ENCODE assay signal across 9 cellular contexts in genomic region chr21:31173881-31174555, GRCh38.
DNase-seq lines count a peak whose midpoint lies in the region; ATAC-seq and TF ChIP-seq lines count a peak whose summit lies in the region.
"Had no signal": no experiment of that assay in that cellular context is flagged by ENCODE, and none has a peak within 500 bp of the region (broad histone marks: within the 10 kb centered on the region; RNA-seq: fewer than 3 reads in every experiment).

No MANE protein-coding gene starts in this region.

- H3K4me1 Mint-ChIP-seq in activated CD8-positive, alpha-beta T cell treated with anti-CD3 and anti-CD28 coated beads for 36 hours (ENCODE audit: low read depth), result peaks cover 52% of the 10 kb centered on the region
- peaks cover 24% of the 10 kb centered on the region for H3K4me1 Mint-ChIP-seq in activated CD8-positive, alpha-beta T cell treated with anti-CD3 and anti-CD28 coated beads, Interleukin-2, amount 10 ng/mL, durations not matched to agents 7 days and 5 days (ENCODE audit: low read depth)

- H3K27ac ChIP-seq in cingulate gyrus (ENCODE audit: low read depth, low read length), result peak overlapping the region; percentile 34
- H3K27ac ChIP-seq in upper lobe of right lung, result peak overlapping the region; percentile 2
- H3K27ac ChIP-seq: epithelial cell of prostate had no signal

- H3K4me3 ChIP-seq in mucosa of stomach (ENCODE audit: low read length) (no peak overlapping the region), upper lobe of right lung (no peak overlapping the region)

- CTCF ChIA-PET in activated CD8-positive, alpha-beta T cell treated with anti-CD3 and anti-CD28 coated beads for 36 hours (lab: Charles Lee), result interaction anchor here (0.8 to 2.6 kb wide), 5 partner anchors 11 to 407 kb away, joined by 3 to 11 read pairs (median 5); no protein-coding TSS in a partner anchor
- CTCF ChIA-PET in activated CD8-positive, alpha-beta T cell treated with anti-CD3 and anti-CD28 coated beads, Interleukin-2, amount 10 ng/mL, durations not matched to agents 7 days and 5 days (lab: Charles Lee), result interaction anchor here (0.8 to 3.4 kb wide), 7 partner anchors 12 to 75 kb away, joined by 3 to 14 read pairs (median 3); no protein-coding TSS in a partner anchor

- H3K4me1 ChIP-seq in mucosa of stomach (ENCODE audit: control insufficient read depth, insufficient read depth, low read length) (peaks cover 7% of the 10 kb centered on the region), upper lobe of right lung (peaks cover 30% of the 10 kb centered on the region)

- POLR2A ChIA-PET in activated CD8-positive, alpha-beta T cell treated with anti-CD3 and anti-CD28 coated beads for 36 hours (lab: Charles Lee), result interaction anchor here (1.0 to 4.6 kb wide), 3 partner anchors 8 to 13 kb away, joined by 3 to 19 read pairs (median 4); no protein-coding TSS in a partner anchor
- POLR2A ChIA-PET in activated CD8-positive, alpha-beta T cell treated with anti-CD3 and anti-CD28 coated beads, Interleukin-2, amount 10 ng/mL, durations not matched to agents 7 days and 5 days (lab: Charles Lee), result interaction anchor here (0.6 kb wide), 1 partner anchor 131 kb away, joined by 3 read pairs; no protein-coding TSS in a partner anchor

- no peaks in the 10 kb centered on the region for H3K27me3 Mint-ChIP-seq in activated CD8-positive, alpha-beta T cell treated with anti-CD3 and anti-CD28 coated beads for 36 hours
- H3K27me3 Mint-ChIP-seq in activated CD8-positive, alpha-beta T cell treated with anti-CD3 and anti-CD28 coated beads, Interleukin-2, amount 10 ng/mL, durations not matched to agents 7 days and 5 days (ENCODE audit: low read depth), result no peaks in the 10 kb centered on the region

- no peaks in the 10 kb centered on the region for H3K27me3 ChIP-seq in mucosa of stomach (ENCODE audit: control insufficient read depth, insufficient read depth, low read length)
- no peaks in the 10 kb centered on the region for H3K27me3 ChIP-seq in upper lobe of right lung

- peak overlapping the region; percentile 54 for H3K27ac Mint-ChIP-seq in activated CD8-positive, alpha-beta T cell treated with anti-CD3 and anti-CD28 coated beads for 36 hours
- H3K27ac Mint-ChIP-seq in activated CD8-positive, alpha-beta T cell treated with anti-CD3 and anti-CD28 coated beads, Interleukin-2, amount 10 ng/mL, durations not matched to agents 7 days and 5 days, result no peak overlapping the region

- ATAC-seq in activated CD8-positive, alpha-beta T cell treated with anti-CD3 and anti-CD28 coated beads for 36 hours, result peak; percentile 28
- no peak for ATAC-seq in activated CD8-positive, alpha-beta T cell treated with anti-CD3 and anti-CD28 coated beads, Interleukin-2, amount 10 ng/mL, durations not matched to agents 7 days and 5 days
- ATAC-seq in upper lobe of right lung, result peak; percentile 82
- ATAC-seq in HG03280 (IDR thresholded peaks at IDR 0.05; ENCODE audit: unreplicated experiment), result no peak
- no peak for ATAC-seq in GM19463 (IDR thresholded peaks at IDR 0.05; ENCODE audit: unreplicated experiment)

- TF ChIP-seq CTCF in activated CD8-positive, alpha-beta T cell treated with anti-CD3 and anti-CD28 coated beads for 36 hours (IDR thresholded peaks at IDR 0.05), result no peak
- TF ChIP-seq CTCF in upper lobe of right lung (IDR thresholded peaks at IDR 0.05), result no peak

- H3K36me3 ChIP-seq in mucosa of stomach (ENCODE audit: control insufficient read depth, insufficient read depth, low read length) (no peaks in the 10 kb centered on the region), upper lobe of right lung (no peaks in the 10 kb centered on the region)

- no peak overlapping the region for H3K4me3 Mint-ChIP-seq in activated CD8-positive, alpha-beta T cell treated with anti-CD3 and anti-CD28 coated beads for 36 hours
- H3K4me3 Mint-ChIP-seq in activated CD8-positive, alpha-beta T cell treated with anti-CD3 and anti-CD28 coated beads, Interleukin-2, amount 10 ng/mL, durations not matched to agents 7 days and 5 days, result no peak overlapping the region

- peak overlapping the region; percentile 15 for H3K9ac ChIP-seq in mucosa of stomach (ENCODE audit: low read length)

- intact Hi-C loops in activated CD8-positive, alpha-beta T cell treated with anti-CD3 and anti-CD28 coated beads for 36 hours (cut with micrococcal nuclease), result no loop called here
- intact Hi-C loops in upper lobe of right lung (cut with DNase I), result no loop called here

- DNase-seq in activated CD8-positive, alpha-beta T cell treated with anti-CD3 and anti-CD28 coated beads for 36 hours, result no peak
- no peak for DNase-seq in activated CD8-positive, alpha-beta T cell treated with anti-CD3 and anti-CD28 coated beads, Interleukin-2, amount 10 ng/mL, durations not matched to agents 7 days and 5 days
- no peak for DNase-seq in upper lobe of right lung
- no peak for DNase-seq in amniotic stem cell (lab: John Stamatoyannopoulos, UW)

- peaks cover 19% of the 10 kb centered on the region for H3K36me3 Mint-ChIP-seq in activated CD8-positive, alpha-beta T cell treated with anti-CD3 and anti-CD28 coated beads for 36 hours (ENCODE audit: low read depth)
- peaks cover 9% of the 10 kb centered on the region for H3K36me3 Mint-ChIP-seq in activated CD8-positive, alpha-beta T cell treated with anti-CD3 and anti-CD28 coated beads, Interleukin-2, amount 10 ng/mL, durations not matched to agents 7 days and 5 days (ENCODE audit: low read depth)

- no peaks in the 10 kb centered on the region for H3K9me3 ChIP-seq in mucosa of stomach (ENCODE audit: control insufficient read depth, low read length)
- no peaks in the 10 kb centered on the region for H3K9me3 ChIP-seq in upper lobe of right lung

- no peaks in the 10 kb centered on the region for H3K9me3 Mint-ChIP-seq in activated CD8-positive, alpha-beta T cell treated with anti-CD3 and anti-CD28 coated beads for 36 hours
- H3K9me3 Mint-ChIP-seq in activated CD8-positive, alpha-beta T cell treated with anti-CD3 and anti-CD28 coated beads, Interleukin-2, amount 10 ng/mL, durations not matched to agents 7 days and 5 days (ENCODE audit: insufficient read depth), result no peaks in the 10 kb centered on the region

Comparison
In these comparisons a context has a peak if more than half of its experiments do, and no peak if none do; other contexts are left out.
1. ATAC-seq: peak in activated CD8-positive, alpha-beta T cell treated with anti-CD3 and anti-CD28 coated beads for 36 hours (single experiment) and upper lobe of right lung (single experiment); none in activated CD8-positive, alpha-beta T cell treated with anti-CD3 and anti-CD28 coated beads, Interleukin-2, amount 10 ng/mL, durations not matched to agents 7 days and 5 days (single experiment), HG03280 (single experiment) and GM19463 (single experiment).